ENCODE assay signal across 19 cellular contexts in genomic region chr2:158688722-158689121, GRCh38.
DNase-seq lines count a peak whose midpoint lies in the region; ATAC-seq, FAIRE-seq and TF ChIP-seq lines count a peak whose summit lies in the region.
"Had no signal": no experiment of that assay in that cellular context is flagged by ENCODE, and none has a peak within 500 bp of the region (broad histone marks: within the 10 kb centered on the region; RNA-seq: fewer than 3 reads in every experiment).

No MANE protein-coding gene starts in this region.

- H3K4me2 ChIP-seq in keratinocyte (ENCODE audit: control insufficient read depth, extremely low read depth, insufficient read depth, low read depth, low read length), result no peak overlapping the region

- H3K36me3 ChIP-seq in bronchial epithelial cell (ENCODE audit: control insufficient read depth, insufficient read depth, low read length) (no peaks in the 10 kb centered on the region), keratinocyte (ENCODE audit: control insufficient read depth in 2 of 2, extremely low read depth in 1 of 2, insufficient read depth in 2 of 2, low read length in 2 of 2) (no peaks in the 10 kb centered on the region)
- H3K36me3 ChIP-seq: BLaER1 treated with 17β-estradiol and CSF1 and Interleukin-3, amounts not matched to agents 10 nM and 100 nM; cardiac muscle cell; upper lobe of right lung had no signal

- no peaks in the 10 kb centered on the region for H3K27me3 ChIP-seq in bronchial epithelial cell (ENCODE audit: control insufficient read depth, insufficient read depth, low read length)
- H3K27me3 ChIP-seq in keratinocyte (ENCODE audit: control insufficient read depth, extremely low read depth, insufficient read depth, low read length), result peaks cover 3% of the 10 kb centered on the region
- H3K27me3 ChIP-seq: BLaER1 treated with 17β-estradiol and CSF1 and Interleukin-3, amounts not matched to agents 10 nM and 100 nM; cardiac muscle cell; upper lobe of right lung had no signal

- FAIRE-seq in bronchial epithelial cell (lab: Jason Lieb, UNC), result no peak
- peak; percentile 71 for FAIRE-seq in keratinocyte (lab: Jason Lieb, UNC)
- FAIRE-seq: H1 had no signal

- DNase-seq in EH (ENCODE audit: low read depth) (peak; percentile 52), MV-4-11 (lab: John Stamatoyannopoulos, UW) (peak; percentile 11), bronchial epithelial cell (ENCODE audit: low read depth) (peak; percentile 87), keratinocyte (ENCODE audit: low read depth, low spot score) (peak; percentile 4), GDM1 (lab: John Stamatoyannopoulos, UW) (no peak)
- DNase-seq in activated naive CD4-positive, alpha-beta T cell treated with Interleukin-2 at 50 U/mL for 16 hours, result no peak
- DNase-seq: endodermal cell; nephron progenitor cell; NK-92 treated with Interleukin-12 subunit alpha and Interleukin-12 subunit beta, amount 100 ng/mL, for 24 hours; right cardiac atrium; stimulated activated CD4-positive, alpha-beta T cell treated with anti-CD3 and anti-CD28 coated beads, Interleukin-4, amount 100 ng/mL, for 4 hours; upper lobe of right lung had no signal

- dilution Hi-C loops in keratinocyte (cut with MboI; ENCODE audit: extremely low pct_ligation_motif_present, low sequenced_read_pairs), result no loop called here

- H3K4me1 ChIP-seq in keratinocyte (ENCODE audit: control insufficient read depth, extremely low read depth, insufficient read depth, low read length), result peaks cover 12% of the 10 kb centered on the region
- H3K4me1 ChIP-seq: upper lobe of right lung had no signal

- H4K20me1 ChIP-seq in keratinocyte (ENCODE audit: control insufficient read depth, extremely low read depth, insufficient read depth, low read length), result no peaks in the 10 kb centered on the region
- H4K20me1 ChIP-seq: BLaER1 treated with 17β-estradiol and CSF1 and Interleukin-3, amounts not matched to agents 10 nM and 100 nM had no signal

- H3K27ac ChIP-seq in keratinocyte (ENCODE audit: control insufficient read depth, insufficient read depth, low read length), result no peak overlapping the region
- H3K27ac ChIP-seq: BLaER1 treated with 17β-estradiol and CSF1 and Interleukin-3, amounts not matched to agents 10 nM and 100 nM; cardiac muscle cell; SK-N-MC; upper lobe of right lung had no signal

- no peak overlapping the region for H3K9ac ChIP-seq in keratinocyte (ENCODE audit: control insufficient read depth, extremely low read depth, insufficient read depth, low read length)
- H3K9ac ChIP-seq: BLaER1 treated with 17β-estradiol and CSF1 and Interleukin-3, amounts not matched to agents 10 nM and 100 nM had no signal

- H3K9me3 ChIP-seq in keratinocyte (ENCODE audit: control insufficient read depth, low read depth, low read length), result no peaks in the 10 kb centered on the region
- H3K9me3 ChIP-seq: BLaER1 treated with 17β-estradiol and CSF1 and Interleukin-3, amounts not matched to agents 10 nM and 100 nM; upper lobe of right lung had no signal

- H3K4me3 ChIP-seq in bronchial epithelial cell (ENCODE audit: low read depth, low read length) (no peak overlapping the region), keratinocyte (ENCODE audit: control insufficient read depth in 2 of 3, extremely low read depth in 1 of 3, insufficient read depth in 2 of 3, low read depth in 1 of 3, low read length in 3 of 3) (no peak overlapping the region)
- H3K4me3 ChIP-seq: BLaER1 treated with 17β-estradiol and CSF1 and Interleukin-3, amounts not matched to agents 10 nM and 100 nM; cardiac muscle cell; SK-N-MC; upper lobe of right lung had no signal

- no peak for TF ChIP-seq CTCF in bronchial epithelial cell (IDR thresholded peaks at IDR 0.05; ENCODE audit: insufficient read depth, low read length, severe bottlenecking)
- TF ChIP-seq CTCF in keratinocyte (optimal IDR thresholded peaks at IDR 0.05 in 1 of 3, IDR thresholded peaks at IDR 0.05 in 1 of 3, conservative IDR thresholded peaks at IDR 0.05 in 1 of 3; ENCODE audit: extremely low read depth in 1 of 3, insufficient read depth in 2 of 3, low read length in 3 of 3), result no peak

- no peaks in the 10 kb centered on the region for H3K79me2 ChIP-seq in keratinocyte (ENCODE audit: control insufficient read depth, insufficient read depth, low read length)

- no peak for ATAC-seq in HG03097 (IDR thresholded peaks at IDR 0.05; ENCODE audit: low FRiP score, unreplicated experiment)
- ATAC-seq in GM21737 (IDR thresholded peaks at IDR 0.05; ENCODE audit: unreplicated experiment), result no peak
- ATAC-seq: right cardiac atrium; stimulated activated effector memory CD8-positive, alpha-beta T cell treated with anti-CD3 and anti-CD28 coated beads, Interleukin-12 subunit alpha, Interleukin-12 subunit beta, amount 100 ng/mL, for 72 hours; upper lobe of right lung had no signal

- no peaks in the 10 kb centered on the region for H3K9me1 ChIP-seq in keratinocyte (ENCODE audit: control insufficient read depth, extremely low read depth, insufficient read depth, low read length)

- no peak overlapping the region for H2AFZ ChIP-seq in keratinocyte (ENCODE audit: control insufficient read depth, low read length)

Comparison
In these comparisons a context has a peak if more than half of its experiments do, and no peak if none do; other contexts are left out.
1. DNase-seq: peak in EH (single experiment), MV-4-11 (single experiment), bronchial epithelial cell (single experiment) and keratinocyte (single experiment); none in GDM1 (single experiment) and activated naive CD4-positive, alpha-beta T cell treated with Interleukin-2 at 50 U/mL for 16 hours (single experiment).